In the genomic region with DNA sequence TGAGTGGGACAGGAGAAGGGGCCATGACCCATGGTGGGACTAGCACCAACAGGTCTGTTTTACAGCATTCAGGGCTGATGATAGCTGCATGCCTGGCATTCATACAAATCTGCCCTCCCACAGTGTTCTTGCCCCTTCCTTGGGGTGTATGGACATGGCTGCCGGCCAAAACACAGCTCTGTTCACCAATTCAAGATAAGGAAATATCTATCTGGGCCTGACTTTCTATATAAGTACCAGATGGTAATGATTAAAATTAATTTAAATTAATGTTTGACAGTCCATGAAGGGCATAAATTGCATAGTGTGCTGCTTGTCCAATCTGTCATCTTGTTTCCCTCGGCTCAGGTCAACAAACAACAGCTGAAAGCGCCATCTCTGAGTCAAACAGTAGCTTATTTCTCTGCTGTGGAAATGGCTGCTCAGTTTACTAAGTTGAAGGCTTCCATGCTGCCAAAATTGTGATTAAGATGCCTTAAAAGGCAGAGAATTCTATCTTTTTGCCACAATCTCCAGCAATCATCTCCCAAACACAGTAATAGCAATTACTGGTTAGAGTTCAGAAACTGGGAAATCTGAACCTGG, we compare ENCODE assay signal across 22 cellular contexts.
"Had no signal": no experiment of that assay in that cellular context is flagged by ENCODE, and none has a peak within 500 bp of the region (broad histone marks: within the 10 kb centered on the region; RNA-seq: fewer than 3 reads in every experiment).

No MANE protein-coding gene starts in this region.

- H3K27ac Mint-ChIP-seq: activated CD4-positive, alpha-beta memory T cell treated with anti-CD3 and anti-CD28 coated beads, Interleukin-2, amount 10 ng/mL, durations not matched to agents 7 days and 5 days; activated CD4-positive, alpha-beta T cell treated with anti-CD3 and anti-CD28 coated beads for 36 hours; activated naive CD4-positive, alpha-beta T cell treated with anti-CD3 and anti-CD28 coated beads, Interleukin-2, amount 10 ng/mL, durations not matched to agents 7 days and 5 days; activated naive CD8-positive, alpha-beta T cell treated with anti-CD3 and anti-CD28 coated beads for 36 hours; activated T-helper 17 cell treated with anti-CD3 and anti-CD28 coated beads, Interleukin-2, amount 50 U/mL, for 72 hours had no signal

- H3K27me3 Mint-ChIP-seq: activated CD4-positive, alpha-beta memory T cell treated with anti-CD3 and anti-CD28 coated beads, Interleukin-2, amount 10 ng/mL, durations not matched to agents 7 days and 5 days; activated naive CD4-positive, alpha-beta T cell treated with anti-CD3 and anti-CD28 coated beads, Interleukin-2, amount 10 ng/mL, durations not matched to agents 7 days and 5 days; activated naive CD8-positive, alpha-beta T cell treated with anti-CD3 and anti-CD28 coated beads for 36 hours had no signal

- H3K4me3 ChIP-seq: MG63 had no signal

- H3K4me1 Mint-ChIP-seq: activated CD4-positive, alpha-beta memory T cell treated with anti-CD3 and anti-CD28 coated beads, Interleukin-2, amount 10 ng/mL, durations not matched to agents 7 days and 5 days; activated CD4-positive, alpha-beta T cell treated with anti-CD3 and anti-CD28 coated beads for 36 hours; activated naive CD4-positive, alpha-beta T cell treated with anti-CD3 and anti-CD28 coated beads, Interleukin-2, amount 10 ng/mL, durations not matched to agents 7 days and 5 days; activated naive CD8-positive, alpha-beta T cell treated with anti-CD3 and anti-CD28 coated beads for 36 hours; activated T-helper 17 cell treated with anti-CD3 and anti-CD28 coated beads, Interleukin-2, amount 50 U/mL, for 72 hours had no signal

- ATAC-seq: activated CD4-positive, alpha-beta T cell treated with anti-CD3 and anti-CD28 coated beads for 36 hours; activated T-helper 17 cell treated with anti-CD3 and anti-CD28 coated beads, Interleukin-2, amount 50 U/mL, for 72 hours had no signal

- H3K4me3 Mint-ChIP-seq: activated CD4-positive, alpha-beta memory T cell treated with anti-CD3 and anti-CD28 coated beads, Interleukin-2, amount 10 ng/mL, durations not matched to agents 7 days and 5 days; activated CD4-positive, alpha-beta T cell treated with anti-CD3 and anti-CD28 coated beads for 36 hours; activated naive CD4-positive, alpha-beta T cell treated with anti-CD3 and anti-CD28 coated beads, Interleukin-2, amount 10 ng/mL, durations not matched to agents 7 days and 5 days; activated naive CD8-positive, alpha-beta T cell treated with anti-CD3 and anti-CD28 coated beads for 36 hours; activated T-helper 17 cell treated with anti-CD3 and anti-CD28 coated beads, Interleukin-2, amount 50 U/mL, for 72 hours had no signal

- H3K27ac ChIP-seq: WERI-Rb-1 had no signal

- H3K9me3 ChIP-seq: MG63 had no signal

- H3K36me3 ChIP-seq: MG63, WERI-Rb-1 had no signal

- H3K27me3 ChIP-seq: MG63 had no signal

- DNase-seq: activated CD4-positive, alpha-beta memory T cell treated with anti-CD3 and anti-CD28 coated beads, Interleukin-2, amount 10 ng/mL, durations not matched to agents 7 days and 5 days; activated CD4-positive, alpha-beta T cell treated with anti-CD3 and anti-CD28 coated beads for 36 hours; activated CD4-positive, alpha-beta T cell treated with anti-CD3 and anti-CD28 coated beads, Interleukin-2, amount 50 U/mL, for 1 hour; activated gamma-delta T cell treated with Interleukin-2 at 50 U/mL for 16 hours; activated naive CD4-positive, alpha-beta T cell treated with anti-CD3 and anti-CD28 coated beads, Interleukin-2, amount 10 ng/mL, durations not matched to agents 7 days and 5 days; activated naive CD8-positive, alpha-beta T cell treated with anti-CD3 and anti-CD28 coated beads for 36 hours; activated T-cell treated with anti-CD3 and anti-CD28 coated beads for 4 hours; activated T-cell treated with anti-CD3 and anti-CD28 coated beads, Interleukin-2, amount 50 U/mL, for 48 hours; anterior cingulate cortex; cerebellar nuclear complex; MG63; MV-4-11; NCI-H1092 treated with DMSO at 0.1 percent for 48 hours; NCI-H1436; NCI-H187 treated with DMSO at 0.1 percent for 48 hours; NCI-H2081 treated with DMSO at 0.1 percent for 48 hours; NCI-H524 treated with DMSO at 0.1 percent for 48 hours; NCI-H82; SIG-M5; T-helper 1 cell; WERI-Rb-1 had no signal

- H3K9me3 Mint-ChIP-seq: activated CD4-positive, alpha-beta memory T cell treated with anti-CD3 and anti-CD28 coated beads, Interleukin-2, amount 10 ng/mL, durations not matched to agents 7 days and 5 days; activated naive CD4-positive, alpha-beta T cell treated with anti-CD3 and anti-CD28 coated beads, Interleukin-2, amount 10 ng/mL, durations not matched to agents 7 days and 5 days; activated naive CD8-positive, alpha-beta T cell treated with anti-CD3 and anti-CD28 coated beads for 36 hours; activated T-helper 17 cell treated with anti-CD3 and anti-CD28 coated beads, Interleukin-2, amount 50 U/mL, for 72 hours had no signal

- H3K36me3 Mint-ChIP-seq: activated naive CD4-positive, alpha-beta T cell treated with anti-CD3 and anti-CD28 coated beads, Interleukin-2, amount 10 ng/mL, durations not matched to agents 7 days and 5 days; activated naive CD8-positive, alpha-beta T cell treated with anti-CD3 and anti-CD28 coated beads for 36 hours had no signal
